Comparison of ENCODE assay signal across 8 cellular contexts in genomic region chr10:132942740-132943554, GRCh38. TPM values are rescaled to one million over a fixed set of nuclear protein-coding genes. Genes with fewer than 3 reads are reported as not detected.
DNase-seq lines count a peak whose midpoint lies in the region; ATAC-seq and TF ChIP-seq lines count a peak whose summit lies in the region.

No MANE protein-coding gene starts in this region.

- ATAC-seq in HCT116, result peak; percentile 67
- no peak for ATAC-seq in GM21526 (IDR thresholded peaks at IDR 0.05; ENCODE audit: low FRiP score, unreplicated experiment)
- ATAC-seq in HG03045 (IDR thresholded peaks at IDR 0.05; ENCODE audit: unreplicated experiment), result no peak

- CTCF ChIA-PET in HCT116 (lab: Charles Lee), result no interaction called here

- intact Hi-C loops in HCT116 (cut with micrococcal nuclease) (loop anchor here (5.0 kb wide), 1 partner anchor 314 kb away; no protein-coding TSS in a partner anchor), spleen (cut with DNase I; ENCODE audit: low total_unique reads) (no loop called here)

- RAD21 ChIA-PET in HCT116 (lab: Charles Lee; ENCODE audit: low non-redundant PET in 1 of 2, low total read pairs in 2 of 2, uncharacterized antibody in 2 of 2, unreplicated experiment in 2 of 2), result interaction anchor here in 1 of 2 experiments (0.6 kb wide), 1 partner anchor 318 kb away, joined by 3 read pairs; no protein-coding TSS in a partner anchor

- WGBS in spleen, 5 donors, result 14 to 19% (median 18%) methylated on average over 42 to 60 of the region's 60 CpGs

- TF ChIP-seq CTCF in HCT116 (IDR thresholded peaks at IDR 0.05 in 2 of 3, conservative IDR thresholded peaks at IDR 0.05 in 1 of 3; ENCODE audit: borderline replicate concordance in 1 of 3, insufficient read depth in 1 of 3, low read depth in 2 of 3, low read length in 2 of 3) (no peak), astrocyte of the cerebellum (IDR thresholded peaks at IDR 0.05; ENCODE audit: low read depth, low read length, missing control alignments) (no peak), spleen (IDR thresholded peaks at IDR 0.05 in 8 of 11, conservative IDR thresholded peaks at IDR 0.05 in 3 of 11) (peak in 1 of 11 experiments; percentile 7)

- peak overlapping the region; percentile 22; the same call in 1 of the 2 replicates for H3K27ac ChIP-seq in HCT116 (ENCODE audit: low read depth, low read length)
- no peak overlapping the region for H3K27ac ChIP-seq in spleen

- H3K4me1 ChIP-seq in HCT116 (ENCODE audit: control insufficient read depth in 1 of 2, insufficient read depth in 2 of 2, low read length in 2 of 2) (peaks cover 0 to 7% of the 10 kb centered on the region in 2 experiments; a peak in 1 of 4 replicates), spleen (peaks cover 8 to 32% (median 19%) of the 10 kb centered on the region in 6 donors)

- no peak for TF ChIP-seq POLR2A in HCT116 (IDR thresholded peaks at IDR 0.05; ENCODE audit: borderline replicate concordance, extremely low read depth, insufficient read depth, insufficient read length)
- TF ChIP-seq POLR2A in spleen (IDR thresholded peaks at IDR 0.05), result no peak

- H3K4me3 ChIP-seq in HCT116 (replicated peaks in 1 of 2; ENCODE audit: low read depth in 1 of 2, low read length in 2 of 2), result peak overlapping the region; percentile 46 to 57
- H3K4me3 ChIP-seq in astrocyte of the cerebellum (ENCODE audit: low read depth, low read length), result peak overlapping the region; percentile 48
- H3K4me3 ChIP-seq in spleen, result peak overlapping the region; percentile 24 to 69 (median 42)

- peak overlapping the region; percentile 69 for H3K4me2 ChIP-seq in HCT116 (ENCODE audit: low read length)

- H3K9me3 ChIP-seq in HCT116 (ENCODE audit: control insufficient read depth in 1 of 2, insufficient read depth in 1 of 2, low read depth in 1 of 2, low read length in 2 of 2) (no peaks in the 10 kb centered on the region), spleen (no peaks in the 10 kb centered on the region)

- H4K20me1 ChIP-seq in HCT116 (ENCODE audit: insufficient read depth), result no peaks in the 10 kb centered on the region

- in situ Hi-C loops in astrocyte of the cerebellum (cut with HindIII; ENCODE audit: low sequenced_read_pairs), result no loop called here

- no TSS peak for BruUV-seq in HCT116 (replicated peaks; lab: Mats Ljungman, UMichigan)

- H3K27me3 ChIP-seq in HCT116 (ENCODE audit: insufficient read depth, low read length) (no peaks in the 10 kb centered on the region), spleen (replicated peaks in 1 of 7) (peaks cover 0 to 83% (median 41%) of the 10 kb centered on the region in 7 donors)

- no peaks in the 10 kb centered on the region for H3K9me2 ChIP-seq in HCT116 (ENCODE audit: insufficient read depth)

- H3K9ac ChIP-seq in HCT116 (ENCODE audit: low read length), result peak overlapping the region; percentile 63

- POLR2A ChIA-PET in HCT116 (lab: Charles Lee), result no interaction called here

- H3K79me2 ChIP-seq in HCT116 (ENCODE audit: insufficient read depth, low read length), result no peaks in the 10 kb centered on the region

- no peak overlapping the region for H2AFZ ChIP-seq in HCT116 (ENCODE audit: low read depth, low read length, poor library complexity, severe bottlenecking)

- H3K36me3 ChIP-seq in HCT116 (ENCODE audit: control insufficient read depth in 1 of 2, insufficient read depth in 2 of 2, low read length in 2 of 2) (no peaks in the 10 kb centered on the region), spleen (no peaks in the 10 kb centered on the region)

- no peak for TF ChIP-seq RAD21 in HCT116 (IDR thresholded peaks at IDR 0.05; ENCODE audit: low read depth)

- DNase-seq in HCT116 (ENCODE audit: low read depth, low spot score) (no peak), astrocyte of the cerebellum (ENCODE audit: low read depth) (no peak), iPS-NIHi11 (ENCODE audit: low spot score) (peak; percentile 29), spleen (no peak), SIG-M5 treated with dmso at 0.1 percent for 504 hours (lab: John Stamatoyannopoulos, UW; ENCODE audit: unreplicated experiment) (no peak), CD1c-positive myeloid dendritic cell (ENCODE audit: extremely low spot score) (no peak)

TF ChIP-seq in HCT116, 20 proteins besides CTCF, POLR2A, EP300 and RAD21:
- no peak for TF ChIP-seq ELF1 (IDR thresholded peaks at IDR 0.05; ENCODE audit: borderline replicate concordance, low read depth)
- TF ChIP-seq ATF3 (IDR thresholded peaks at IDR 0.05), result no peak
- TF ChIP-seq POLR2AphosphoS5 (IDR thresholded peaks at IDR 0.05; ENCODE audit: low read depth, low read length), result no peak
- TF ChIP-seq, protein P1, sequence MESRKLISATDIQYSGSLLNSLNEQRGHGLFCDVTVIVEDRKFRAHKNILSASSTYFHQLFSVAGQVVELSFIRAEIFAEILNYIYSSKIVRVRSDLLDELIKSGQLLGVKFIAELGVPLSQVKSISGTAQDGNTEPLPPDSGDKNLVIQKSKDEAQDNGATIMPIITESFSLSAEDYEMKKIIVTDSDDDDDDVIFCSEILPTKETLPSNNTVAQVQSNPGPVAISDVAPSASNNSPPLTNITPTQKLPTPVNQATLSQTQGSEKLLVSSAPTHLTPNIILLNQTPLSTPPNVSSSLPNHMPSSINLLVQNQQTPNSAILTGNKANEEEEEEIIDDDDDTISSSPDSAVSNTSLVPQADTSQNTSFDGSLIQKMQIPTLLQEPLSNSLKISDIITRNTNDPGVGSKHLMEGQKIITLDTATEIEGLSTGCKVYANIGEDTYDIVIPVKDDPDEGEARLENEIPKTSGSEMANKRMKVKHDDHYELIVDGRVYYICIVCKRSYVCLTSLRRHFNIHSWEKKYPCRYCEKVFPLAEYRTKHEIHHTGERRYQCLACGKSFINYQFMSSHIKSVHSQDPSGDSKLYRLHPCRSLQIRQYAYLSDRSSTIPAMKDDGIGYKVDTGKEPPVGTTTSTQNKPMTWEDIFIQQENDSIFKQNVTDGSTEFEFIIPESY (IDR thresholded peaks at IDR 0.05; ENCODE audit: extremely low read depth, insufficient replicate concordance, low read length), result no peak
- TF ChIP-seq CBX3 (IDR thresholded peaks at IDR 0.05; ENCODE audit: low read depth), result no peak
- no peak; the same call in 1 of the 2 replicates for TF ChIP-seq SP1 (IDR thresholded peaks at IDR 0.05; ENCODE audit: low read depth)
- no peak for TF ChIP-seq CEBPB (IDR thresholded peaks at IDR 0.05; ENCODE audit: low read depth)
- TF ChIP-seq, protein P2, sequence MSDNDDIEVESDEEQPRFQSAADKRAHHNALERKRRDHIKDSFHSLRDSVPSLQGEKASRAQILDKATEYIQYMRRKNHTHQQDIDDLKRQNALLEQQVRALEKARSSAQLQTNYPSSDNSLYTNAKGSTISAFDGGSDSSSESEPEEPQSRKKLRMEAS (IDR thresholded peaks at IDR 0.05), result no peak
- TF ChIP-seq JUND (IDR thresholded peaks at IDR 0.05), result no peak
- no peak for TF ChIP-seq TCF7L2 (IDR thresholded peaks at IDR 0.05; ENCODE audit: borderline replicate concordance, extremely low read depth, insufficient read depth, insufficient read length)
- no peak for TF ChIP-seq SIN3A (IDR thresholded peaks at IDR 0.05; ENCODE audit: low read depth)
- no peak for TF ChIP-seq EZH2phosphoT487 (IDR thresholded peaks at IDR 0.05; ENCODE audit: borderline replicate concordance)
- TF ChIP-seq ZFX (IDR thresholded peaks at IDR 0.05), result no peak
- TF ChIP-seq EGR1 (IDR thresholded peaks at IDR 0.05; ENCODE audit: low read depth), result no peak
- no peak for TF ChIP-seq YY1 (IDR thresholded peaks at IDR 0.05; ENCODE audit: extremely low read depth, insufficient replicate concordance, low read depth, low read length)
- TF ChIP-seq SRF (IDR thresholded peaks at IDR 0.05; ENCODE audit: low read depth), result no peak
- no peak for TF ChIP-seq REST (IDR thresholded peaks at IDR 0.05; ENCODE audit: low read depth)
- no peak for TF ChIP-seq EZH2 (IDR thresholded peaks at IDR 0.05)
TF ChIP-seq in HCT116: peak in this region for 0.

RNA-seq across cellular contexts. Expression of gene CFAP46, which starts 0.6 kb away (rescaled TPM):
- total RNA-seq in HCT116 (2021; ENCODE audit: unreplicated experiment) (1.4 TPM), spleen (1 to 10 TPM in 1 of 7 donors, under 1 TPM in 5, not detected in 1; 0.09 to 1.1 (median 0.45) TPM)
- polyA plus RNA-seq in HCT116 (2012), result 1.3 and 1.4 TPM in 2 replicates
- polyA plus RNA-seq in spleen, result under 1 TPM in 2 of 3 donors, not detected in 1; 0.03 to 0.08 TPM
